ENCODE assay signal across 22 cellular contexts in the genomic region with DNA sequence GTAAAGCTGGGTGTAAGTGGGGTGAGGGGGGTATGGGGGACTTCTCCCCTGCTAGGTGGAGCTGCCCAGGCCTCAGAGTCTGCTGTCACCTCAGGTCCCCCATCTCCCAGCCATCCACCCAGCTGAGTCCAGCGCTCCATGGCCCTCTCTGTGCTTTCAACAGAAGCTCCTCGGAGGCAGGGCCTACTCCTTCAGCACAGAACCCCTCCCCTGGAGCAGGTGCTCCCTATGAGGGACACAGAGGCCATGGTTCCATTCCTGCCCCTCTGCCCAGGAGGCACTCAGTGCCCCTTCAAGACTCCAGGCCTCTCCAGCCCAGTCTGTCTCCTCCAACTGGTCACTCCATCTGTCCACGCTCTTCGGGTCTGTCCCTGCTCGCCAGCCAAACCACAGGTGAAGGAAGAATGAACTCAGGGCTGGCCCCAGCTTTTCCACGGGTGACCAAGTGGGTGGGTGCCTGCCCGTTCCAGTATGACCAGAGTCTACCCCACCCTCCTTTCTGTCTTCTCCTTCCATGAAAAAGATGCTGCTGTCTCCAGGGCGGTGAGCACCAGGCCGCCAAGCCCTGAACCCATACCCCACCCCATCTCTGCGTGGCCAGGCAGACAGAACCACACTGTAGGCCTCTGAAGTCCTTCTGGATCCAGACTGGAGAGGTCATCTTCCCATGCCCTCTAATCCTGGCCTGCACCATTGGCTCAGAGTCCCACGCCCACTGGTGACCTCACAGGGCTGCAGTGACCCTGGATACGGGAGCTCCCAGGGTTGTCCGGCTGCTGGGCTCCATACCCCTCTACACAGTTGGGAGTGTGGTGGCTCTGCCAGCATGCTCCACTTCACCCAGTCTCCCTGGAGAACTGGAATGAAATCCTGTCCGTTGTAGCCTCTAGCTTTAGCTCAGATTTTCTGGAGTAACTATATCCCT. TPM values are rescaled to one million over a fixed set of nuclear protein-coding genes. Genes with fewer than 3 reads are reported as not detected.
DNase-seq lines count a peak whose midpoint lies in the region; ATAC-seq, FAIRE-seq and TF ChIP-seq lines count a peak whose summit lies in the region.
"Had no signal": no experiment of that assay in that cellular context is flagged by ENCODE, and none has a peak within 500 bp of the region (broad histone marks: within the 10 kb centered on the region; RNA-seq: fewer than 3 reads in every experiment).

No MANE protein-coding gene starts in this region.

- POLR2A ChIA-PET in Caco-2 (lab: Charles Lee) = no interaction called here

- TF ChIP-seq POLR2A in gastrocnemius medialis (IDR thresholded peaks at IDR 0.05) = no peak

- no peak for DNase-seq in activated naive CD4-positive, alpha-beta T cell treated with anti-CD3 and anti-CD28 coated beads, Interleukin-2, amount 10 ng/mL, durations not matched to agents 7 days and 5 days
- DNase-seq in activated naive CD4-positive, alpha-beta T cell treated with anti-CD3 and anti-CD28 coated beads, Interleukin-2, amount 50 U/mL, for 72 hours (ENCODE audit: low spot score in 2 of 2) = no peak
- DNase-seq in Caco-2 (no peak), fibroblast of villous mesenchyme (ENCODE audit: low read depth) (peak; percentile 24), gastrocnemius medialis (no peak), GM19239 (ENCODE audit: insufficient read length, low spot score) (no peak), midbrain (lab: John Stamatoyannopoulos, UW) (no peak)
- no peak for DNase-seq in stimulated activated CD4-positive, alpha-beta T cell treated with anti-CD3 and anti-CD28 coated beads, Interleukin-1b, Interleukin-23, amount 100 ng/mL, for 48 hours
- DNase-seq: activated effector memory CD4-positive, alpha-beta T cell treated with Interleukin-2 at 50 U/mL for 16 hours; amygdala; DMS79; NCI-H1417; NCI-H526 treated with DMSO at 0.1 percent for 48 hours; SHP77 treated with DMSO at 0.1 percent for 48 hours; small intestine; stimulated activated CD4-positive, alpha-beta T cell treated with anti-CD3 and anti-CD28 coated beads, Interleukin-4, amount 100 ng/mL, for 24 hours; T-helper 1 cell; WERI-Rb-1 had no signal

- H3K36me3 Mint-ChIP-seq in activated naive CD4-positive, alpha-beta T cell treated with anti-CD3 and anti-CD28 coated beads, Interleukin-2, amount 10 ng/mL, durations not matched to agents 7 days and 5 days = no peaks in the 10 kb centered on the region
- H3K36me3 Mint-ChIP-seq in activated naive CD4-positive, alpha-beta T cell treated with anti-CD3 and anti-CD28 coated beads, Interleukin-2, amount 50 U/mL, for 72 hours = peaks cover 0 to 6% of the 10 kb centered on the region in 2 donors
- H3K36me3 Mint-ChIP-seq in Caco-2 (ENCODE audit: insufficient read depth, unreplicated experiment) = peaks cover 18% of the 10 kb centered on the region

- no TSS peak for BruUV-seq in Caco-2 (replicated peaks; lab: Mats Ljungman, UMichigan)

- in situ Hi-C loops in gastrocnemius medialis (cut with MboI; ENCODE audit: low sequenced_read_pairs in 4 of 4) = loop anchor here in 2 of 4 donors (5.0 to 10.0 kb wide), 2 partner anchors 115 to 127 kb away; no protein-coding TSS in a partner anchor

- FAIRE-seq in GM19239 (lab: Jason Lieb, UNC) = no peak
- FAIRE-seq: GM12892, H54, small intestine had no signal

- peak overlapping the region; percentile 58 for H3K4me3 Mint-ChIP-seq in activated naive CD4-positive, alpha-beta T cell treated with anti-CD3 and anti-CD28 coated beads, Interleukin-2, amount 10 ng/mL, durations not matched to agents 7 days and 5 days
- H3K4me3 Mint-ChIP-seq in Caco-2 (ENCODE audit: unreplicated experiment) = peak overlapping the region; percentile 53

- peaks cover 26% of the 10 kb centered on the region for H3K4me1 Mint-ChIP-seq in activated naive CD4-positive, alpha-beta T cell treated with anti-CD3 and anti-CD28 coated beads, Interleukin-2, amount 10 ng/mL, durations not matched to agents 7 days and 5 days
- peaks cover 4% of the 10 kb centered on the region for H3K4me1 Mint-ChIP-seq in Caco-2 (ENCODE audit: low read depth, unreplicated experiment)

- H3K27ac Mint-ChIP-seq in activated naive CD4-positive, alpha-beta T cell treated with anti-CD3 and anti-CD28 coated beads, Interleukin-2, amount 10 ng/mL, durations not matched to agents 7 days and 5 days = no peak overlapping the region
- H3K27ac Mint-ChIP-seq in activated naive CD4-positive, alpha-beta T cell treated with anti-CD3 and anti-CD28 coated beads, Interleukin-2, amount 50 U/mL, for 72 hours = peak overlapping the region in 1 of 2 donors; percentile 41
- H3K27ac Mint-ChIP-seq in Caco-2 (ENCODE audit: unreplicated experiment) = peak overlapping the region; percentile 68
- H3K27ac Mint-ChIP-seq: CD8-positive, alpha-beta T cell had no signal

- H3K4me3 ChIP-seq in Caco-2 (ENCODE audit: low read depth, low read length) = no peak overlapping the region
- no peak overlapping the region for H3K4me3 ChIP-seq in fibroblast of villous mesenchyme (ENCODE audit: low read depth, low read length)
- no peak overlapping the region for H3K4me3 ChIP-seq in gastrocnemius medialis

- H3K4me1 ChIP-seq in Caco-2 (peaks cover 6% of the 10 kb centered on the region), gastrocnemius medialis (peaks cover 15 to 18% of the 10 kb centered on the region in 2 donors)

- no peak for ATAC-seq in activated naive CD4-positive, alpha-beta T cell treated with anti-CD3 and anti-CD28 coated beads, Interleukin-2, amount 50 U/mL, for 72 hours
- no peak for ATAC-seq in gastrocnemius medialis
- ATAC-seq: CD8-positive, alpha-beta T cell; esophagus mucosa had no signal

- CTCF ChIA-PET in activated naive CD4-positive, alpha-beta T cell treated with anti-CD3 and anti-CD28 coated beads, Interleukin-2, amount 10 ng/mL, durations not matched to agents 7 days and 5 days (lab: Charles Lee) = interaction anchor here (0.8 to 1.4 kb wide), 3 partner anchors 9 to 49 kb away, joined by 3 to 5 read pairs (median 4); no protein-coding TSS in a partner anchor
- CTCF ChIA-PET in Caco-2 (lab: Charles Lee) = interaction anchor here (0.6 kb wide), 1 partner anchor 139 kb away, joined by 3 read pairs; no protein-coding TSS in a partner anchor

- H3K9me3 ChIP-seq in Caco-2 (no peaks in the 10 kb centered on the region), gastrocnemius medialis (no peaks in the 10 kb centered on the region)

- intact Hi-C loops in Caco-2 (cut with micrococcal nuclease; ENCODE audit: unreplicated experiment) = no loop called here
- intact Hi-C loops in gastrocnemius medialis (cut with DNase I; ENCODE audit: low total_unique reads) = no loop called here

- H3K27me3 ChIP-seq in Caco-2 (replicated peaks; ENCODE audit: control insufficient read depth, insufficient read depth, low read length) (no peaks in the 10 kb centered on the region), gastrocnemius medialis (no peaks in the 10 kb centered on the region)

- H3K36me3 ChIP-seq in Caco-2 (ENCODE audit: control insufficient read depth, insufficient read depth, low read length) = peaks cover 1% of the 10 kb centered on the region; the same call in 1 of the 2 replicates
- no peaks in the 10 kb centered on the region for H3K36me3 ChIP-seq in gastrocnemius medialis

- H3K27ac ChIP-seq in gastrocnemius medialis = peak overlapping the region in 3 of 4 donors; percentile 15 to 29 (median 25)
- H3K27ac ChIP-seq: WERI-Rb-1 had no signal

- peaks cover 10% of the 10 kb centered on the region for H3K27me3 Mint-ChIP-seq in activated naive CD4-positive, alpha-beta T cell treated with anti-CD3 and anti-CD28 coated beads, Interleukin-2, amount 10 ng/mL, durations not matched to agents 7 days and 5 days
- no peaks in the 10 kb centered on the region for H3K27me3 Mint-ChIP-seq in Caco-2 (ENCODE audit: insufficient read depth, unreplicated experiment)

- TF ChIP-seq CTCF in Caco-2 (IDR thresholded peaks at IDR 0.05; ENCODE audit: insufficient read depth in 1 of 2, low read depth in 1 of 2, low read length in 1 of 2, severe bottlenecking in 1 of 2, unreplicated experiment in 1 of 2) (no peak), fibroblast of villous mesenchyme (IDR thresholded peaks at IDR 0.05; ENCODE audit: insufficient read depth, low read depth, low read length) (no peak), gastrocnemius medialis (IDR thresholded peaks at IDR 0.05 in 4 of 5, conservative IDR thresholded peaks at IDR 0.05 in 1 of 5) (no peak)

- H3K9me3 Mint-ChIP-seq in activated naive CD4-positive, alpha-beta T cell treated with anti-CD3 and anti-CD28 coated beads, Interleukin-2, amount 10 ng/mL, durations not matched to agents 7 days and 5 days = no peaks in the 10 kb centered on the region
- no peaks in the 10 kb centered on the region for H3K9me3 Mint-ChIP-seq in activated naive CD4-positive, alpha-beta T cell treated with anti-CD3 and anti-CD28 coated beads, Interleukin-2, amount 50 U/mL, for 72 hours
- H3K9me3 Mint-ChIP-seq in Caco-2 (ENCODE audit: unreplicated experiment) = no peaks in the 10 kb centered on the region
- H3K9me3 Mint-ChIP-seq: CD8-positive, alpha-beta T cell had no signal

RNA-seq across cellular contexts. Expression of a gene that starts 11.9 kb away (rescaled TPM):
- 1 to 10 TPM; 3.1 to 7.3 TPM for total RNA-seq in activated naive CD4-positive, alpha-beta T cell treated with anti-CD3 and anti-CD28 coated beads, Interleukin-2, amount 50 U/mL, for 72 hours
- 0.14 and 0.16 TPM in 2 replicates for total RNA-seq in Caco-2 (2022)
- 4.7 and 5.8 TPM in 2 replicates for total RNA-seq in fibroblast of villous mesenchyme
- total RNA-seq in gastrocnemius medialis = 10 to 100 TPM in 1 of 4 donors, 1 to 10 TPM in 2, under 1 TPM in 1; 0.15 to 10.3 (median 5.6) TPM

RNA-seq across cellular contexts. Expression of a gene that starts 30.8 kb away (rescaled TPM):
- total RNA-seq in activated naive CD4-positive, alpha-beta T cell treated with anti-CD3 and anti-CD28 coated beads, Interleukin-2, amount 50 U/mL, for 72 hours = 10 to 100 TPM; 45.3 to 77.0 TPM
- total RNA-seq in Caco-2 (2022) (18.7 and 19.7 TPM in 2 replicates), fibroblast of villous mesenchyme (13.8 and 17.4 TPM in 2 replicates), gastrocnemius medialis (10 to 100 TPM; 21.1 to 47.0 (median 36.9) TPM)

RNA-seq across cellular contexts. Expression of a gene that starts 57.2 kb away (rescaled TPM):
- total RNA-seq in activated naive CD4-positive, alpha-beta T cell treated with anti-CD3 and anti-CD28 coated beads, Interleukin-2, amount 50 U/mL, for 72 hours = not detected
- total RNA-seq in Caco-2 (2022) (not detected in 2 replicates), fibroblast of villous mesenchyme (not detected in 2 replicates), gastrocnemius medialis (not detected)
- total RNA-seq: CD8-positive, alpha-beta T cell; esophagus mucosa had no signal
